1 cellular context compared by ENCODE assay signal in genomic region chr16:4450921-4451619, GRCh38.
A peak's percentile ranks its signal among the peaks of the same experiment; 100 is the strongest.
TF ChIP-seq lines count a peak whose summit lies in the region.

No MANE protein-coding gene starts in this region.

TF ChIP-seq in K562, 482 proteins besides CTCF, POLR2A, EP300 and RAD21 (continued from another document):
- no peak for TF ChIP-seq STAT5A (IDR thresholded peaks at IDR 0.05; ENCODE audit: borderline replicate concordance, low read length)
- TF ChIP-seq NEUROD1 (IDR thresholded peaks at IDR 0.05; ENCODE audit: borderline replicate concordance, low read depth, low read length, partially characterized antibody), result no peak
- TF ChIP-seq RCOR1 (IDR thresholded peaks at IDR 0.05; ENCODE audit: borderline replicate concordance in 1 of 2, low read depth in 2 of 2, low read length in 2 of 2), result no peak
- TF ChIP-seq ARID4B (CRISPR knock-in tag; IDR thresholded peaks at IDR 0.05), result no peak
- TF ChIP-seq CC2D1A (IDR thresholded peaks at IDR 0.05), result no peak
- TF ChIP-seq XRCC4 (IDR thresholded peaks at IDR 0.05; ENCODE audit: extremely low read depth, insufficient read depth, insufficient read length), result no peak
- no peak for TF ChIP-seq RFX1 (IDR thresholded peaks at IDR 0.05)
- no peak for TF ChIP-seq ZBTB26 (CRISPR knock-in tag; IDR thresholded peaks at IDR 0.05)
- TF ChIP-seq FOXJ2 (tag; IDR thresholded peaks at IDR 0.05), result peak; percentile 80; the same call in 1 of the 2 replicates
- TF ChIP-seq ETS1 (conservative IDR thresholded peaks at IDR 0.05; ENCODE audit: control insufficient read depth, low read depth, low read length), result no peak
- TF ChIP-seq LEF1 (IDR thresholded peaks at IDR 0.05), result no peak; the same call in 1 of the 2 replicates
- no peak for TF ChIP-seq SIX5 (IDR thresholded peaks at IDR 0.05; ENCODE audit: borderline replicate concordance in 1 of 2, insufficient read depth in 1 of 2, low read depth in 1 of 2, low read length in 2 of 2)
- TF ChIP-seq ELK3 (CRISPR knock-in tag; IDR thresholded peaks at IDR 0.05), result no peak
- no peak for TF ChIP-seq PTRF (tag; IDR thresholded peaks at IDR 0.05)
- no peak for TF ChIP-seq MYNN (IDR thresholded peaks at IDR 0.05)
- no peak for TF ChIP-seq MYNN (CRISPR knock-in tag; IDR thresholded peaks at IDR 0.05)
- peak; percentile 41; the same call in 1 of the 2 replicates for TF ChIP-seq ZNF134 (CRISPR knock-in tag; conservative IDR thresholded peaks at IDR 0.05)
- TF ChIP-seq MYC (IDR thresholded peaks at IDR 0.05; ENCODE audit: low read depth, low read length), result peak; percentile 64; the same call in 1 of the 2 replicates
- peak; percentile 81; the same call in 1 of the 2 replicates for TF ChIP-seq MYC (CRISPR knock-in tag; IDR thresholded peaks at IDR 0.05; ENCODE audit: borderline replicate concordance, low read depth)
- peak; percentile 97 for TF ChIP-seq ZNF175 (CRISPR knock-in tag; IDR thresholded peaks at IDR 0.05; ENCODE audit: low read depth)
